8 cellular contexts compared by ENCODE assay signal in the genomic region with DNA sequence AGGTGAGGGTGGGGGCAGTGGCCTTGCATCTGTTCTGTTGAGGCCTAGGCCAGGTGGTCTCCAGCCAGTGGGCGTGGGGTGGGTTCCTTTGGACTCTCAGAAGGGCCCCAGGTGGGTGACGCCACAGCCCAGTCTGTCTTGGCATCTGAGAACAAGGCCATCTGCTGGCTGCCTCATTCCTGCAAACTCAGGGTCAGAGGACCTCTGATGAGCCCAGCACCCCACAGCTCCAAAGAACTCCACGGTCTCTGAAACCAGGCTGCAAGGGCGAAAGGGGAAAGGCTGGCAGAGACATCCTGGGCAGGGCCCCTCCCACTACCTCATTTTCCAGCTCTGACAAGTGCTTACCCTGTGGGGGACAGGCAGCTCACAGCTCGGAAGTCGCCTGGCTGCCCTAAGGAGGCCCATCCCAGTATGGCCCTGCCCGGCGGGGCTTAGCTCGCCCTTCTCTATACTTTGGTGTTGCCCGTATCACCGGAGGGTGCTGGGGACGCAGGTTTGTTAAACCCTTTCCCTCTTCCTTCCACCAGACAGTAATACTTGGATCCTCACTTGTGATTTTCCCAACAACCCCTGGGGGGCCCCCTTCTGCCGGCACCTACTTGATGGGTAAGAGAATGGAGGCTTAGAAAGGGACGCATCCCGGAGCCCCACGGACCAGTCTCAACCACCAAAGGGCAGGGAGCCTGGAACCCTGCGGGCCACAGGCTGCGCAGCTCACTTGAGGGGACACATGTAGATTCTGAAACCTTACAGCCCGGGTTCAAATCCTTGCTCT. TPM values are rescaled to one million over a fixed set of nuclear protein-coding genes. Genes with fewer than 3 reads are reported as not detected.
DNase-seq lines count a peak whose midpoint lies in the region; ATAC-seq and TF ChIP-seq lines count a peak whose summit lies in the region.

No MANE protein-coding gene starts in this region.

- no peaks in the 10 kb centered on the region for H3K36me3 Mint-ChIP-seq in activated naive CD4-positive, alpha-beta T cell treated with anti-CD3 and anti-CD28 coated beads, Interleukin-2, amount 10 ng/mL, durations not matched to agents 7 days and 5 days

- peaks cover 56% of the 10 kb centered on the region for H3K27me3 Mint-ChIP-seq in activated naive CD4-positive, alpha-beta T cell treated with anti-CD3 and anti-CD28 coated beads, Interleukin-2, amount 10 ng/mL, durations not matched to agents 7 days and 5 days

- no peaks in the 10 kb centered on the region for H3K9me2 ChIP-seq in Karpas-422 (replicated peaks; ENCODE audit: insufficient read depth, low read length)

- H3K27me3 ChIP-seq in SJSA1 (replicated peaks) (no peaks in the 10 kb centered on the region), Karpas-422 (ENCODE audit: low read length) (no peaks in the 10 kb centered on the region)

- peaks cover 7% of the 10 kb centered on the region for H3K4me1 Mint-ChIP-seq in activated naive CD4-positive, alpha-beta T cell treated with anti-CD3 and anti-CD28 coated beads, Interleukin-2, amount 10 ng/mL, durations not matched to agents 7 days and 5 days

- no peak overlapping the region for H3K9ac ChIP-seq in Karpas-422 (ENCODE audit: low read length)

- no peak overlapping the region for H3K27ac Mint-ChIP-seq in activated naive CD4-positive, alpha-beta T cell treated with anti-CD3 and anti-CD28 coated beads, Interleukin-2, amount 10 ng/mL, durations not matched to agents 7 days and 5 days

- peak; percentile 40 for DNase-seq in activated naive CD4-positive, alpha-beta T cell treated with anti-CD3 and anti-CD28 coated beads, Interleukin-2, amount 10 ng/mL, durations not matched to agents 7 days and 5 days
- DNase-seq in activated naive CD4-positive, alpha-beta T cell treated with Interleukin-2 at 50 U/mL for 16 hours = no peak
- DNase-seq in SJSA1 (ENCODE audit: low read depth in 1 of 2, low spot score in 2 of 2) (peak in 1 of 2 experiments; percentile 70), epithelial cell of proximal tubule (ENCODE audit: low read depth) (no peak), pons (ENCODE audit: low spot score) (peak; percentile 74), NCI-H2081 (lab: John Stamatoyannopoulos, UW) (no peak), Karpas-422 (no peak)

- H3K4me3 ChIP-seq in SJSA1 (no peak overlapping the region), epithelial cell of proximal tubule (ENCODE audit: low read depth, low read length) (no peak overlapping the region), Karpas-422 (ENCODE audit: low read length) (no peak overlapping the region)

- peaks cover 78% of the 10 kb centered on the region for H3K36me3 ChIP-seq in SJSA1
- no peaks in the 10 kb centered on the region for H3K36me3 ChIP-seq in Karpas-422 (ENCODE audit: insufficient read depth, low read length)

- H3K27ac ChIP-seq in SJSA1 (peak overlapping the region; percentile 92), Karpas-422 (ENCODE audit: low read length) (no peak overlapping the region)

- H3K4me1 ChIP-seq in SJSA1 (replicated peaks) (peaks cover 97% of the 10 kb centered on the region), Karpas-422 (ENCODE audit: low read length) (peaks cover 3% of the 10 kb centered on the region)

- H4K20me1 ChIP-seq in Karpas-422 (ENCODE audit: insufficient read depth, low read depth, low read length) = no peaks in the 10 kb centered on the region

- H3K79me2 ChIP-seq in Karpas-422 (ENCODE audit: low read length) = no peaks in the 10 kb centered on the region

- H3K9me3 ChIP-seq in SJSA1 (replicated peaks) = 0 out of 2 replicates have a peak, but pooled peaks cover 2% of the 10 kb centered on the region
- H3K9me3 ChIP-seq in Karpas-422 (ENCODE audit: low read length) = no peaks in the 10 kb centered on the region

- no peaks in the 10 kb centered on the region for H3K9me3 Mint-ChIP-seq in activated naive CD4-positive, alpha-beta T cell treated with anti-CD3 and anti-CD28 coated beads, Interleukin-2, amount 10 ng/mL, durations not matched to agents 7 days and 5 days

- TF ChIP-seq CTCF in epithelial cell of proximal tubule (conservative IDR thresholded peaks at IDR 0.05; ENCODE audit: low read depth, low read length) = peak; percentile 35

- peak overlapping the region; percentile 46 for H3K4me3 Mint-ChIP-seq in activated naive CD4-positive, alpha-beta T cell treated with anti-CD3 and anti-CD28 coated beads, Interleukin-2, amount 10 ng/mL, durations not matched to agents 7 days and 5 days

- ATAC-seq in HG02885 (IDR thresholded peaks at IDR 0.05; ENCODE audit: poor library complexity, unreplicated experiment) = no peak

- H3K4me2 ChIP-seq in Karpas-422 (ENCODE audit: low read depth, low read length, poor library complexity, severe bottlenecking) = no peak overlapping the region

- no peak overlapping the region for H2AFZ ChIP-seq in Karpas-422 (ENCODE audit: low read length)

- CTCF ChIA-PET in activated naive CD4-positive, alpha-beta T cell treated with anti-CD3 and anti-CD28 coated beads, Interleukin-2, amount 10 ng/mL, durations not matched to agents 7 days and 5 days (lab: Charles Lee) = interaction anchor here (2.2 kb wide), 1 partner anchor 19 kb away, joined by 15 read pairs; no protein-coding TSS in a partner anchor

RNA-seq across cellular contexts. Expression of a gene that starts 10.9 kb away (rescaled TPM):
- total RNA-seq in SJSA1 (2014; rRNA removed; shearing (Covaris generic)) = 3.0 and 6.7 TPM in 2 replicates
- 2.2 and 6.3 TPM in 2 replicates for total RNA-seq in epithelial cell of proximal tubule
- not detected in 2 replicates for total RNA-seq in Karpas-422 (2014; rRNA removed; shearing (Covaris generic); ENCODE audit: low replicate concordance)

Comparison
In these comparisons a context has a peak if more than half of its experiments do, and no peak if none do; other contexts are left out.
1. DNase-seq: peak in activated naive CD4-positive, alpha-beta T cell treated with anti-CD3 and anti-CD28 coated beads, Interleukin-2, amount 10 ng/mL, durations not matched to agents 7 days and 5 days (single experiment) and pons (single experiment); none in activated naive CD4-positive, alpha-beta T cell treated with Interleukin-2 at 50 U/mL for 16 hours (single experiment), epithelial cell of proximal tubule (single experiment), NCI-H2081 (0 of 2) and Karpas-422 (single experiment).